In genomic region chr3:47778746-47779145, GRCh38 we compare ENCODE assay signal across 23 cellular contexts. TPM values are rescaled to one million over a fixed set of nuclear protein-coding genes. Genes with fewer than 3 reads are reported as not detected.
DNase-seq lines count a peak whose midpoint lies in the region; ATAC-seq, FAIRE-seq and TF ChIP-seq lines count a peak whose summit lies in the region.
"Had no signal": no experiment of that assay in that cellular context is flagged by ENCODE, and none has a peak within 500 bp of the region (broad histone marks: within the 10 kb centered on the region; RNA-seq: fewer than 3 reads in every experiment).

No MANE protein-coding gene starts in this region.

- FAIRE-seq in K562 (lab: Jason Lieb, UNC) = no peak

- H3K36me3 Mint-ChIP-seq in Calu3 (ENCODE audit: insufficient read depth, unreplicated experiment) = peaks cover 42% of the 10 kb centered on the region

- intact Hi-C loops in K562 (cut with micrococcal nuclease) = no loop called here
- intact Hi-C loops in Calu3 (cut with micrococcal nuclease; ENCODE audit: unreplicated experiment) = no loop called here
- intact Hi-C loops in stomach (cut with DNase I; ENCODE audit: low total_unique reads) = no loop called here

- BruUV-seq in K562 (replicated peaks; lab: Mats Ljungman, UMichigan) (no TSS peak), Calu3 (replicated peaks; lab: Mats Ljungman, UMichigan) (no TSS peak)

- H3K79me2 ChIP-seq in DND-41 (ENCODE audit: insufficient read depth, low read length) = peaks cover 91% of the 10 kb centered on the region
- H3K79me2 ChIP-seq in KMS-11 (ENCODE audit: insufficient read depth, low read depth) = peaks cover 61% of the 10 kb centered on the region
- H3K79me2 ChIP-seq in K562 (ENCODE audit: control insufficient read depth, insufficient read depth, low read length) = peaks cover 89% of the 10 kb centered on the region
- H3K79me2 ChIP-seq in osteoblast (ENCODE audit: insufficient read depth, low read length) = peaks cover 75% of the 10 kb centered on the region

- H3K27ac ChIP-seq in DND-41 (ENCODE audit: low read length) (no peak overlapping the region), KMS-11 (no peak overlapping the region), K562 (ENCODE audit: extremely low read depth, low read depth, low read length) (peak overlapping the region; percentile 59; the same call in 1 of the 3 replicates), osteoblast (ENCODE audit: low read depth, low read length) (no peak overlapping the region), stomach (peak overlapping the region in 1 of 5 donors; percentile 27)
- H3K27ac ChIP-seq: right atrium auricular region, uterus had no signal

- H3K36me3 ChIP-seq in DND-41 (ENCODE audit: insufficient read depth, low read length) = peaks cover 22% of the 10 kb centered on the region
- H3K36me3 ChIP-seq in KMS-11 (ENCODE audit: insufficient read depth) = no peaks in the 10 kb centered on the region
- peaks cover 41% of the 10 kb centered on the region for H3K36me3 ChIP-seq in K562 (ENCODE audit: control insufficient read depth, insufficient read depth, low read length)
- H3K36me3 ChIP-seq in osteoblast (ENCODE audit: insufficient read depth, low read length) = no peaks in the 10 kb centered on the region
- H3K36me3 ChIP-seq in stomach = no peaks in the 10 kb centered on the region
- H3K36me3 ChIP-seq: neutrophil, right atrium auricular region, uterus had no signal

- no peaks in the 10 kb centered on the region for H3K9me1 ChIP-seq in K562 (ENCODE audit: control insufficient read depth, insufficient read depth, low read length)

- H3K4me3 ChIP-seq in DND-41 (ENCODE audit: low read depth in 1 of 2, low read length in 2 of 2) (peak overlapping the region in 1 of 2 experiments; percentile 22; a peak in 1 of 4 replicates), KMS-11 (IDR thresholded peaks at IDR 0.05; ENCODE audit: insufficient read depth, low read depth, low read length) (no peak overlapping the region), K562 (peak overlapping the region; percentile 69; the same call in 1 of the 2 replicates), osteoblast (ENCODE audit: insufficient read depth, low read length) (no peak overlapping the region), stomach (no peak overlapping the region)
- H3K4me3 ChIP-seq: right atrium auricular region, uterus had no signal

- no peaks in the 10 kb centered on the region for H3K27me3 ChIP-seq in DND-41 (ENCODE audit: insufficient read depth, low read length, poor library complexity)
- no peaks in the 10 kb centered on the region for H3K27me3 ChIP-seq in KMS-11 (ENCODE audit: insufficient read depth, low read depth)
- H3K27me3 ChIP-seq in K562 (ENCODE audit: control insufficient read depth in 2 of 2, insufficient read depth in 2 of 2, low read length in 2 of 2) = no peaks in the 10 kb centered on the region
- no peaks in the 10 kb centered on the region for H3K27me3 ChIP-seq in osteoblast (ENCODE audit: insufficient read depth, low read length)
- H3K27me3 ChIP-seq in stomach = no peaks in the 10 kb centered on the region
- H3K27me3 ChIP-seq: neutrophil, right atrium auricular region, uterus had no signal

- TF ChIP-seq POLR2A in K562 (conservative IDR thresholded peaks at IDR 0.05) (no peak), stomach (IDR thresholded peaks at IDR 0.05) (no peak)

- ATAC-seq in DND-41 (ENCODE audit: insufficient read depth, low read depth) = no peak
- ATAC-seq in K562 = no peak
- ATAC-seq in HG03196 (IDR thresholded peaks at IDR 0.05; ENCODE audit: unreplicated experiment) = no peak
- ATAC-seq: activated CD8-positive, alpha-beta memory T cell treated with anti-CD3 and anti-CD28 coated beads, Interleukin-2, amount 10 ng/mL, durations not matched to agents 7 days and 5 days had no signal

- H4K20me1 ChIP-seq in DND-41 (ENCODE audit: insufficient read depth, low read length) (peaks cover 58% of the 10 kb centered on the region), KMS-11 (ENCODE audit: insufficient read depth) (no peaks in the 10 kb centered on the region), K562 (replicated peaks; ENCODE audit: control insufficient read depth, insufficient read depth, low read length) (0 out of 2 replicates have a peak, but pooled peaks cover 3% of the 10 kb centered on the region), osteoblast (ENCODE audit: insufficient read depth, low read length) (peaks cover 13% of the 10 kb centered on the region)

- H3K9ac ChIP-seq in DND-41 (ENCODE audit: low read depth, low read length) (peak overlapping the region; percentile 85; the same call in 1 of the 2 replicates), KMS-11 (no peak overlapping the region), K562 (ENCODE audit: insufficient read depth in 1 of 2, low read depth in 2 of 2, low read length in 2 of 2) (peak overlapping the region; percentile 70 to 94)

- H3K4me2 ChIP-seq in DND-41 (ENCODE audit: insufficient read depth, low read length) (peak overlapping the region; percentile 92; the same call in 1 of the 2 replicates), KMS-11 (peak overlapping the region; percentile 46; the same call in 1 of the 2 replicates), K562 (ENCODE audit: insufficient read depth, low read length) (no peak overlapping the region; the same call in 1 of the 2 replicates), osteoblast (ENCODE audit: insufficient read depth, low read length) (no peak overlapping the region)

- in situ Hi-C loops in K562 (cut with MboI) = no loop called here

- no peak for TF ChIP-seq EP300 in K562 (IDR thresholded peaks at IDR 0.05; ENCODE audit: low read length)
- TF ChIP-seq EP300 in stomach (IDR thresholded peaks at IDR 0.05) = no peak

- no peak overlapping the region for H3K27ac Mint-ChIP-seq in Calu3 (ENCODE audit: unreplicated experiment)

- H3K9me3 ChIP-seq in DND-41 (ENCODE audit: insufficient read depth, low read length, severe bottlenecking) (no peaks in the 10 kb centered on the region), K562 (replicated peaks; ENCODE audit: control insufficient read depth, insufficient read depth, low read depth, low read length) (no peaks in the 10 kb centered on the region), osteoblast (ENCODE audit: low read depth, low read length) (no peaks in the 10 kb centered on the region), stomach (no peaks in the 10 kb centered on the region)
- H3K9me3 ChIP-seq: neutrophil, right atrium auricular region, uterus had no signal

- peaks cover 8% of the 10 kb centered on the region for H3K4me1 Mint-ChIP-seq in Calu3 (ENCODE audit: low read depth, unreplicated experiment)

- TF ChIP-seq CTCF in DND-41 (IDR thresholded peaks at IDR 0.05; ENCODE audit: borderline replicate concordance, extremely low read depth, low read length, poor library complexity, severe bottlenecking) = no peak
- no peak for TF ChIP-seq CTCF in KMS-11 (conservative IDR thresholded peaks at IDR 0.05; ENCODE audit: low read depth, low read length)
- TF ChIP-seq CTCF in K562 (IDR thresholded peaks at IDR 0.05 in 2 of 3, conservative IDR thresholded peaks at IDR 0.05 in 1 of 3; ENCODE audit: insufficient read depth in 2 of 3, low read depth in 1 of 3, low read length in 3 of 3) = no peak
- TF ChIP-seq CTCF in osteoblast (IDR thresholded peaks at IDR 0.05; ENCODE audit: extremely low read depth, low read depth, low read length) = no peak
- no peak for TF ChIP-seq CTCF in Calu3 (IDR thresholded peaks at IDR 0.05; ENCODE audit: unreplicated experiment)
- no peak for TF ChIP-seq CTCF in stomach (IDR thresholded peaks at IDR 0.05)

- H2AFZ ChIP-seq in DND-41 (ENCODE audit: low read depth, low read length) (no peak overlapping the region), KMS-11 (ENCODE audit: low read depth) (no peak overlapping the region), K562 (ENCODE audit: low read depth, low read length) (no peak overlapping the region), osteoblast (ENCODE audit: low read length) (no peak overlapping the region)

- TF ChIP-seq RAD21 in K562 (CRISPR knock-in tag; conservative IDR thresholded peaks at IDR 0.05 in 1 of 2, IDR thresholded peaks at IDR 0.05 in 1 of 2) = no peak

- DNase-seq in DND-41 = no peak
- DNase-seq in K562 (ENCODE audit: extremely low read depth in 1 of 4, low spot score in 3 of 4) = no peak
- DNase-seq in osteoblast (ENCODE audit: insufficient read length, low spot score, missing footprints) = peak; percentile 6
- DNase-seq in Calu3 = no peak
- DNase-seq in stomach = no peak
- DNase-seq in stimulated activated naive CD4-positive, alpha-beta T cell (lab: John Stamatoyannopoulos, UW) = no peak
- DNase-seq: activated CD4-positive, CD25-positive, alpha-beta regulatory T cell treated with anti-CD3 and anti-CD28 coated beads, Interleukin-2, amount 50 U/mL, for 72 hours; activated CD8-positive, alpha-beta memory T cell treated with anti-CD3 and anti-CD28 coated beads, Interleukin-2, amount 10 ng/mL, durations not matched to agents 7 days and 5 days; activated effector memory CD4-positive, alpha-beta T cell treated with Interleukin-2 at 50 U/mL for 16 hours; cerebellar nuclear complex; COR-L47; hippocampal formation; midbrain; NCI-H1694 treated with DMSO at 0.1 percent for 48 hours; NCI-H226; Right ventricle myocardium superior; stimulated activated CD4-positive, alpha-beta T cell treated with anti-CD3 and anti-CD28 coated beads, Interleukin-1b, Interleukin-23, amount 100 ng/mL, for 48 hours; uterus had no signal

- H3K27me3 Mint-ChIP-seq in Calu3 (ENCODE audit: unreplicated experiment) = no peaks in the 10 kb centered on the region
- H3K27me3 Mint-ChIP-seq: activated CD8-positive, alpha-beta memory T cell treated with anti-CD3 and anti-CD28 coated beads, Interleukin-2, amount 10 ng/mL, durations not matched to agents 7 days and 5 days had no signal

- CTCF ChIA-PET in K562 (lab: Yijun Ruan, JAX; ENCODE audit: low intra/inter-chr PET ratio) = no interaction called here
- CTCF ChIA-PET in Calu3 (lab: Charles Lee) = interaction anchor here (0.7 kb wide), 1 partner anchor 22 kb away, joined by 5 read pairs; no protein-coding TSS in a partner anchor

- POLR2A ChIA-PET in K562 (lab: Yijun Ruan, JAX) = interaction anchor here (0.6 to 2.5 kb wide), 4 partner anchors 9 to 908 kb away, joined by 3 to 14 read pairs (median 4); no protein-coding TSS in a partner anchor

- WGBS in K562 (ENCODE audit: insufficient coverage, low coverage, missing lambda C conversion rate) = 87% methylated on average over 3 of the region's 3 CpGs
- WGBS in stomach, 5 donors = 79 to 86% (median 85%) methylated on average over 3 of the region's 3 CpGs

- H3K9me3 Mint-ChIP-seq in Calu3 (ENCODE audit: low read depth, unreplicated experiment) = no peaks in the 10 kb centered on the region
- H3K9me3 Mint-ChIP-seq: T-helper 2 cell treated with Interferon-gamma antibody and Interleukin-4, amounts not matched to agents 5 μg/mL and 100 μg/mL, for 36 hours had no signal

- H3K4me3 Mint-ChIP-seq in Calu3 (ENCODE audit: low read depth, unreplicated experiment) = no peak overlapping the region

- H3K4me1 ChIP-seq in DND-41 (ENCODE audit: insufficient read depth, low read length) = peaks cover 38% of the 10 kb centered on the region
- peaks cover 29% of the 10 kb centered on the region for H3K4me1 ChIP-seq in KMS-11 (ENCODE audit: low read depth, poor library complexity, severe bottlenecking)
- peaks cover 16 to 25% of the 10 kb centered on the region in 2 experiments for H3K4me1 ChIP-seq in K562 (replicated peaks in 1 of 2; ENCODE audit: control insufficient read depth in 2 of 2, insufficient read depth in 2 of 2, low read length in 2 of 2)
- peaks cover 14% of the 10 kb centered on the region for H3K4me1 ChIP-seq in osteoblast (ENCODE audit: insufficient read depth, low read length)
- peaks cover 27 to 76% (median 54%) of the 10 kb centered on the region in 4 donors for H3K4me1 ChIP-seq in stomach
- H3K4me1 ChIP-seq: uterus had no signal

RNA-seq across cellular contexts. Expression of gene SMARCC1, which starts 2.9 kb away (rescaled TPM):
- total RNA-seq in K562 (2011; cell fraction: chromatin; rRNA removed; ENCODE audit: low replicate concordance) = 160 and 393 TPM in 2 replicates
- 70.4 and 74.0 TPM in 2 replicates for total RNA-seq in K562 (2011; cell fraction: nucleolus; rRNA removed)
- total RNA-seq in K562 (2011; cell fraction: nucleoplasm; rRNA removed) = 125 and 187 TPM in 2 replicates
- total RNA-seq in K562 (2014; rRNA removed) (66.0 and 72.2 TPM in 2 replicates), K562 (2014; rRNA removed; fragmentation: Illumina TruSeq; extraction: Trizol) (91.3 and 111 TPM in 2 replicates), K562 (2015; rRNA removed; fragmentation: Illumina TruSeq; extraction: Trizol) (85.8 and 86.0 TPM in 2 replicates), K562 (2021) (195 and 199 TPM in 2 replicates), osteoblast (46.3 and 46.7 TPM in 2 replicates), Calu3 (2022) (122 and 127 TPM in 2 replicates), stomach (10 to 100 TPM; 19.8 to 64.3 (median 50.4) TPM)
- polyA plus RNA-seq in K562 (2011; rRNA removed) (62.0 and 63.7 TPM in 2 replicates), K562 (2014; fragmentation: Illumina TruSeq; extraction: Trizol) (124 and 127 TPM in 2 replicates), K562 (2014; fragmentation: Nextera tagmentation; extraction: Ambion mirVana) (10 to 100 TPM; 20.7 to 40.5 TPM), K562 (2014; rRNA removed) (47.2 and 55.8 TPM in 2 replicates), stomach (10 to 100 TPM in 2 of 3 donors, 1 to 10 TPM in 1; 8.6 to 18.0 (median 16.7) TPM)
- 27.0 and 29.4 TPM in 2 replicates for polyA plus RNA-seq in K562 (2011; cell fraction: cytosol; rRNA removed)
- polyA plus RNA-seq in K562 (2011; cell fraction: nucleus; rRNA removed) = 54.6 and 73.8 TPM in 2 replicates
- 72.1 and 86.8 TPM in 2 replicates for polyA plus RNA-seq in K562 (2012)
- polyA minus RNA-seq in K562 (2011; rRNA and poly(A)+ RNA removed) = 146 and 210 TPM in 2 replicates
- 82.4 and 108 TPM in 2 replicates for polyA minus RNA-seq in K562 (2011; cell fraction: cytosol; rRNA and poly(A)+ RNA removed)
- 43.5 and 71.9 TPM in 2 replicates for polyA minus RNA-seq in K562 (2011; cell fraction: nucleus; rRNA and poly(A)+ RNA removed)

RNA-seq across cellular contexts. Expression of gene DHX30, which starts 24.2 kb away (rescaled TPM):
- 284 and 628 TPM in 2 replicates for total RNA-seq in K562 (2011; cell fraction: chromatin; rRNA removed; ENCODE audit: low replicate concordance)
- total RNA-seq in K562 (2011; cell fraction: nucleolus; rRNA removed) = 355 and 369 TPM in 2 replicates
- 282 and 303 TPM in 2 replicates for total RNA-seq in K562 (2011; cell fraction: nucleoplasm; rRNA removed)
- total RNA-seq in K562 (2014; rRNA removed) = 144 and 154 TPM in 2 replicates
- 48.8 and 53.4 TPM in 2 replicates for total RNA-seq in K562 (2014; rRNA removed; fragmentation: Illumina TruSeq; extraction: Trizol)
- total RNA-seq in K562 (2015; rRNA removed; fragmentation: Illumina TruSeq; extraction: Trizol) = 79.0 and 82.5 TPM in 2 replicates
- 155 and 158 TPM in 2 replicates for total RNA-seq in K562 (2021)
- polyA plus RNA-seq in K562 (2011; rRNA removed) = 57.0 and 90.6 TPM in 2 replicates
- 80.2 and 129 TPM in 2 replicates for polyA plus RNA-seq in K562 (2011; cell fraction: cytosol; rRNA removed)
- polyA plus RNA-seq in K562 (2011; cell fraction: nucleus; rRNA removed) = 352 and 482 TPM in 2 replicates
- 75.3 and 81.4 TPM in 2 replicates for polyA plus RNA-seq in K562 (2012)
- polyA plus RNA-seq in K562 (2014; fragmentation: Illumina TruSeq; extraction: Trizol) = 83.6 and 100 TPM in 2 replicates
- polyA plus RNA-seq in K562 (2014; fragmentation: Nextera tagmentation; extraction: Ambion mirVana) = 10 to 100 TPM; 12.3 to 14.2 TPM
- polyA plus RNA-seq in K562 (2014; rRNA removed) = 104 and 113 TPM in 2 replicates
- polyA minus RNA-seq in K562 (2011; rRNA and poly(A)+ RNA removed) = 69.4 and 94.1 TPM in 2 replicates
- 87.7 and 97.7 TPM in 2 replicates for polyA minus RNA-seq in K562 (2011; cell fraction: cytosol; rRNA and poly(A)+ RNA removed)
- 141 and 156 TPM in 2 replicates for polyA minus RNA-seq in K562 (2011; cell fraction: nucleus; rRNA and poly(A)+ RNA removed)
- 56.6 and 59.4 TPM in 2 replicates for total RNA-seq in osteoblast
- total RNA-seq in Calu3 (2022) = 71.1 and 75.4 TPM in 2 replicates
- total RNA-seq in stomach = 10 to 100 TPM; 40.8 to 56.2 (median 50.1) TPM
- 10 to 100 TPM; 22.6 to 34.0 (median 26.2) TPM for polyA plus RNA-seq in stomach

Comparison
In these comparisons a context has a peak if more than half of its experiments do, and no peak if none do; other contexts are left out.
1. H3K4me2 ChIP-seq: peak in DND-41 (single experiment) and KMS-11 (single experiment); none in K562 (single experiment) and osteoblast (single experiment).